16 cellular contexts compared by ENCODE assay signal in genomic region chr5:107277485-107278040, GRCh38.
DNase-seq lines count a peak whose midpoint lies in the region; ATAC-seq and TF ChIP-seq lines count a peak whose summit lies in the region.
"Had no signal": no experiment of that assay in that cellular context is flagged by ENCODE, and none has a peak within 500 bp of the region (broad histone marks: within the 10 kb centered on the region; RNA-seq: fewer than 3 reads in every experiment).

No MANE protein-coding gene starts in this region.

- H3K9ac ChIP-seq in mesenchymal stem cell (ENCODE audit: low read length), result no peak overlapping the region

- no peak overlapping the region for H4K91ac ChIP-seq in mesenchymal stem cell (ENCODE audit: low read length)

- H2AFZ ChIP-seq in GM23338 (peak overlapping the region; percentile 2; the same call in 1 of the 2 replicates), mesenchymal stem cell (ENCODE audit: low read depth, low read length) (no peak overlapping the region)

- no peak overlapping the region for H2BK5ac ChIP-seq in mesenchymal stem cell (ENCODE audit: low read depth, low read length, poor library complexity, severe bottlenecking)

- no peaks in the 10 kb centered on the region for H3K79me1 ChIP-seq in mesenchymal stem cell (replicated peaks; ENCODE audit: low read length, poor library complexity, severe bottlenecking)

- no peak overlapping the region for H3K18ac ChIP-seq in mesenchymal stem cell (ENCODE audit: low read depth in 1 of 2, low read length in 2 of 2)

- ATAC-seq in GM23338, result no peak
- ATAC-seq in upper lobe of right lung, result peak; percentile 32
- ATAC-seq: CD8-positive, alpha-beta T cell had no signal

- H2BK15ac ChIP-seq in mesenchymal stem cell (ENCODE audit: low read depth, poor library complexity, severe bottlenecking), result no peak overlapping the region

- H3K36me3 ChIP-seq in GM23338 (ENCODE audit: insufficient read depth) (no peaks in the 10 kb centered on the region), mesenchymal stem cell (ENCODE audit: control insufficient read depth in 1 of 2, insufficient read depth in 2 of 2, low read depth in 1 of 2, low read length in 2 of 2) (no peaks in the 10 kb centered on the region), upper lobe of right lung (no peaks in the 10 kb centered on the region)
- H3K36me3 ChIP-seq: HAP-1 had no signal

- no peak for TF ChIP-seq CTCF in AG10803 (conservative IDR thresholded peaks at IDR 0.05; ENCODE audit: low read length)
- no peak for TF ChIP-seq CTCF in GM23338 (conservative IDR thresholded peaks at IDR 0.05; ENCODE audit: low read depth in 2 of 2)
- TF ChIP-seq CTCF in upper lobe of right lung (IDR thresholded peaks at IDR 0.05), result no peak

- H2BK120ac ChIP-seq in mesenchymal stem cell (ENCODE audit: low read depth, low read length), result no peak overlapping the region

- H2BK12ac ChIP-seq in mesenchymal stem cell (ENCODE audit: low read length in 2 of 2), result no peak overlapping the region

- H3K9me3 Mint-ChIP-seq in GM23338, result no peaks in the 10 kb centered on the region
- H3K9me3 Mint-ChIP-seq: CD8-positive, alpha-beta T cell had no signal

- no peak overlapping the region for H3K4ac ChIP-seq in mesenchymal stem cell (ENCODE audit: low read depth in 1 of 2, low read length in 2 of 2)

- intact Hi-C loops in upper lobe of right lung (cut with DNase I), result no loop called here

- H3K4me3 ChIP-seq in AG10803 (ENCODE audit: low read length) (no peak overlapping the region), GM23338 (no peak overlapping the region), mesenchymal stem cell (ENCODE audit: insufficient read depth in 1 of 2, low read depth in 1 of 2, low read length in 2 of 2) (no peak overlapping the region), upper lobe of right lung (no peak overlapping the region)
- H3K4me3 ChIP-seq: HAP-1 had no signal

- H3K4me3 Mint-ChIP-seq in GM23338, result no peak overlapping the region
- H3K4me3 Mint-ChIP-seq: B cell; CD14-positive monocyte; CD8-positive, alpha-beta T cell had no signal

- H3K4me2 ChIP-seq in GM23338 (no peak overlapping the region), mesenchymal stem cell (ENCODE audit: low read length, poor library complexity, severe bottlenecking) (no peak overlapping the region)

- no peak overlapping the region for H3K14ac ChIP-seq in mesenchymal stem cell (ENCODE audit: low read length in 2 of 2)

- H3K27ac ChIP-seq in GM23338 (ENCODE audit: low read depth), result no peak overlapping the region
- H3K27ac ChIP-seq in mesenchymal stem cell (ENCODE audit: low read length, poor library complexity, severe bottlenecking), result no peak overlapping the region
- H3K27ac ChIP-seq in upper lobe of right lung, result no peak overlapping the region
- H3K27ac ChIP-seq: 22Rv1 had no signal

- no peaks in the 10 kb centered on the region for H3K27me3 Mint-ChIP-seq in GM23338 (ENCODE audit: insufficient read depth, low read depth, poor library complexity)

- H3F3A ChIP-seq in GM23338 (replicated peaks; ENCODE audit: low read depth), result no peaks in the 10 kb centered on the region

- no peak overlapping the region for H4K8ac ChIP-seq in mesenchymal stem cell (ENCODE audit: low read length)

- H2AK5ac ChIP-seq in mesenchymal stem cell (ENCODE audit: low read length, severe bottlenecking), result peak overlapping the region; percentile 90

- no peaks in the 10 kb centered on the region for H3K9me2 ChIP-seq in GM23338 (ENCODE audit: insufficient read depth)

- no peaks in the 10 kb centered on the region for H3K79me2 ChIP-seq in GM23338 (replicated peaks; ENCODE audit: insufficient read depth)

- H4K20me1 ChIP-seq in GM23338 (replicated peaks; ENCODE audit: insufficient read depth), result no peaks in the 10 kb centered on the region

- DNase-seq in AG10803 (ENCODE audit: low read depth), result peak; percentile 18
- no peak for DNase-seq in GM23338 (ENCODE audit: low spot score)
- DNase-seq in mesenchymal stem cell, result no peak
- no peak for DNase-seq in upper lobe of right lung
- DNase-seq in activated CD8-positive, alpha-beta memory T cell treated with anti-CD3 and anti-CD28 coated beads, Interleukin-2, amount 50 U/mL, for 4 hours, result no peak
- DNase-seq in HUDEP-2 (lab: John Stamatoyannopoulos, UW; ENCODE audit: unreplicated experiment in 76 of 76), result no peak
- no peak for DNase-seq in NK-92 treated with Interleukin-12 subunit alpha and Interleukin-12 subunit beta, amount 100 ng/mL, for 24 hours (lab: John Stamatoyannopoulos, UW)
- DNase-seq: CD8-positive, alpha-beta T cell; COR-L47; DMS153; DMS79 treated with DMSO at 0.1 percent for 48 hours; EL had no signal

- 100% methylated on average over 2 of the region's 4 CpGs for WGBS in mesenchymal stem cell

- no peaks in the 10 kb centered on the region for H3K36me3 Mint-ChIP-seq in GM23338 (ENCODE audit: low read depth)
- H3K36me3 Mint-ChIP-seq: CD14-positive monocyte; CD8-positive, alpha-beta T cell had no signal

- no peak overlapping the region for H3K27ac Mint-ChIP-seq in GM23338
- H3K27ac Mint-ChIP-seq: B cell; CD14-positive monocyte; CD8-positive, alpha-beta T cell had no signal

- H3K23ac ChIP-seq in mesenchymal stem cell (ENCODE audit: low read length in 2 of 2), result no peak overlapping the region

- peaks cover 11% of the 10 kb centered on the region for H3K4me1 Mint-ChIP-seq in GM23338
- H3K4me1 Mint-ChIP-seq: B cell, CD14-positive monocyte had no signal

- H3K9me3 ChIP-seq in mesenchymal stem cell (ENCODE audit: control insufficient read depth, low read length) (no peaks in the 10 kb centered on the region), upper lobe of right lung (no peaks in the 10 kb centered on the region)
- H3K9me3 ChIP-seq: HAP-1 had no signal

- H3K4me1 ChIP-seq in GM23338 (ENCODE audit: insufficient read depth) (0 out of 2 replicates have a peak, but pooled peaks cover 4% of the 10 kb centered on the region), mesenchymal stem cell (ENCODE audit: control insufficient read depth, insufficient read depth, low read depth, low read length) (peaks cover 1% of the 10 kb centered on the region), upper lobe of right lung (no peaks in the 10 kb centered on the region)

- H3K27me3 ChIP-seq in GM23338 (ENCODE audit: insufficient read depth) (no peaks in the 10 kb centered on the region), mesenchymal stem cell (ENCODE audit: control insufficient read depth in 1 of 2, insufficient read depth in 1 of 2, low read length in 2 of 2) (no peaks in the 10 kb centered on the region), upper lobe of right lung (no peaks in the 10 kb centered on the region)

TF ChIP-seq in GM23338, 12 proteins besides CTCF, POLR2A, EP300 and RAD21 (continues in another document):
- TF ChIP-seq CREB1 (CRISPR knock-in tag; IDR thresholded peaks at IDR 0.05; ENCODE audit: low read depth) (no peak), NANOG (IDR thresholded peaks at IDR 0.05; ENCODE audit: borderline replicate concordance) (no peak), ZNF331 (CRISPR knock-in tag; IDR thresholded peaks at IDR 0.05; ENCODE audit: low read depth) (no peak), STAT1 (IDR thresholded peaks at IDR 0.05; ENCODE audit: unreplicated experiment) (no peak)
- TF ChIP-seq, protein P1, sequence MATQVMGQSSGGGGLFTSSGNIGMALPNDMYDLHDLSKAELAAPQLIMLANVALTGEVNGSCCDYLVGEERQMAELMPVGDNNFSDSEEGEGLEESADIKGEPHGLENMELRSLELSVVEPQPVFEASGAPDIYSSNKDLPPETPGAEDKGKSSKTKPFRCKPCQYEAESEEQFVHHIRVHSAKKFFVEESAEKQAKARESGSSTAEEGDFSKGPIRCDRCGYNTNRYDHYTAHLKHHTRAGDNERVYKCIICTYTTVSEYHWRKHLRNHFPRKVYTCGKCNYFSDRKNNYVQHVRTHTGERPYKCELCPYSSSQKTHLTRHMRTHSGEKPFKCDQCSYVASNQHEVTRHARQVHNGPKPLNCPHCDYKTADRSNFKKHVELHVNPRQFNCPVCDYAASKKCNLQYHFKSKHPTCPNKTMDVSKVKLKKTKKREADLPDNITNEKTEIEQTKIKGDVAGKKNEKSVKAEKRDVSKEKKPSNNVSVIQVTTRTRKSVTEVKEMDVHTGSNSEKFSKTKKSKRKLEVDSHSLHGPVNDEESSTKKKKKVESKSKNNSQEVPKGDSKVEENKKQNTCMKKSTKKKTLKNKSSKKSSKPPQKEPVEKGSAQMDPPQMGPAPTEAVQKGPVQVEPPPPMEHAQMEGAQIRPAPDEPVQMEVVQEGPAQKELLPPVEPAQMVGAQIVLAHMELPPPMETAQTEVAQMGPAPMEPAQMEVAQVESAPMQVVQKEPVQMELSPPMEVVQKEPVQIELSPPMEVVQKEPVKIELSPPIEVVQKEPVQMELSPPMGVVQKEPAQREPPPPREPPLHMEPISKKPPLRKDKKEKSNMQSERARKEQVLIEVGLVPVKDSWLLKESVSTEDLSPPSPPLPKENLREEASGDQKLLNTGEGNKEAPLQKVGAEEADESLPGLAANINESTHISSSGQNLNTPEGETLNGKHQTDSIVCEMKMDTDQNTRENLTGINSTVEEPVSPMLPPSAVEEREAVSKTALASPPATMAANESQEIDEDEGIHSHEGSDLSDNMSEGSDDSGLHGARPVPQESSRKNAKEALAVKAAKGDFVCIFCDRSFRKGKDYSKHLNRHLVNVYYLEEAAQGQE (IDR thresholded peaks at IDR 0.05; ENCODE audit: unreplicated experiment), result no peak
